15 cellular contexts compared by ENCODE assay signal in genomic region chr11:80843266-80843974, GRCh38.
A peak's percentile ranks its signal among the peaks of the same experiment; 100 is the strongest.
DNase-seq lines count a peak whose midpoint lies in the region; ATAC-seq and TF ChIP-seq lines count a peak whose summit lies in the region.
"Had no signal": no experiment of that assay in that cellular context is flagged by ENCODE, and none has a peak within 500 bp of the region (broad histone marks: within the 10 kb centered on the region; RNA-seq: fewer than 3 reads in every experiment).

No MANE protein-coding gene starts in this region.

- ATAC-seq in GM18511 (IDR thresholded peaks at IDR 0.05; ENCODE audit: unreplicated experiment) (peak; percentile 54), GM21367 (IDR thresholded peaks at IDR 0.05; ENCODE audit: unreplicated experiment) (peak; percentile 40), HG02870 (IDR thresholded peaks at IDR 0.05; ENCODE audit: unreplicated experiment) (peak; percentile 55), HG03521 (IDR thresholded peaks at IDR 0.05; ENCODE audit: unreplicated experiment) (peak; percentile 44), lower lobe of right lung (no peak), left colon (no peak)
- no peak for ATAC-seq in activated CD8-positive, alpha-beta T cell treated with anti-CD3 and anti-CD28 coated beads, Interleukin-2, amount 10 ng/mL, durations not matched to agents 7 days and 5 days
- ATAC-seq: left ventricle myocardium superior, natural killer cell, T-helper 17 cell had no signal

- no peak overlapping the region for H3K27ac Mint-ChIP-seq in activated CD8-positive, alpha-beta T cell treated with anti-CD3 and anti-CD28 coated beads, Interleukin-2, amount 10 ng/mL, durations not matched to agents 7 days and 5 days
- H3K27ac Mint-ChIP-seq: activated naive CD4-positive, alpha-beta T cell treated with anti-CD3 and anti-CD28 coated beads, Interleukin-2, amount 50 U/mL, for 24 hours; natural killer cell; T-helper 17 cell had no signal

- H3K27me3 Mint-ChIP-seq in activated CD8-positive, alpha-beta T cell treated with anti-CD3 and anti-CD28 coated beads, Interleukin-2, amount 10 ng/mL, durations not matched to agents 7 days and 5 days (ENCODE audit: low read depth), result no peaks in the 10 kb centered on the region
- H3K27me3 Mint-ChIP-seq: activated naive CD4-positive, alpha-beta T cell treated with anti-CD3 and anti-CD28 coated beads, Interleukin-2, amount 50 U/mL, for 24 hours; T-helper 17 cell had no signal

- H3K36me3 Mint-ChIP-seq in activated CD8-positive, alpha-beta T cell treated with anti-CD3 and anti-CD28 coated beads, Interleukin-2, amount 10 ng/mL, durations not matched to agents 7 days and 5 days (ENCODE audit: low read depth), result no peaks in the 10 kb centered on the region
- H3K36me3 Mint-ChIP-seq: activated naive CD4-positive, alpha-beta T cell treated with anti-CD3 and anti-CD28 coated beads, Interleukin-2, amount 50 U/mL, for 24 hours; natural killer cell had no signal

- H3K4me1 ChIP-seq in lower lobe of right lung, result no peaks in the 10 kb centered on the region
- H3K4me1 ChIP-seq: suprapubic skin had no signal

- no peak overlapping the region for H3K4me3 ChIP-seq in lower lobe of right lung
- H3K4me3 ChIP-seq: suprapubic skin had no signal

- no peaks in the 10 kb centered on the region for H3K4me1 Mint-ChIP-seq in activated CD8-positive, alpha-beta T cell treated with anti-CD3 and anti-CD28 coated beads, Interleukin-2, amount 10 ng/mL, durations not matched to agents 7 days and 5 days (ENCODE audit: low read depth)
- H3K4me1 Mint-ChIP-seq: activated naive CD4-positive, alpha-beta T cell treated with anti-CD3 and anti-CD28 coated beads, Interleukin-2, amount 50 U/mL, for 24 hours; natural killer cell; T-helper 17 cell had no signal

- TF ChIP-seq CTCF in lower lobe of right lung (IDR thresholded peaks at IDR 0.05), result no peak

- DNase-seq in lower lobe of right lung (no peak), left colon (no peak)
- no peak for DNase-seq in activated CD8-positive, alpha-beta T cell treated with anti-CD3 and anti-CD28 coated beads, Interleukin-2, amount 10 ng/mL, durations not matched to agents 7 days and 5 days
- DNase-seq in activated effector memory CD4-positive, alpha-beta T cell treated with Interleukin-2 at 50 U/mL for 16 hours, result no peak
- DNase-seq: activated CD4-positive, alpha-beta T cell treated with anti-CD3 and anti-CD28 coated beads for 1 hour; left ventricle myocardium superior; natural killer cell; T-helper 17 cell had no signal

- H3K36me3 ChIP-seq in lower lobe of right lung, result no peaks in the 10 kb centered on the region
- H3K36me3 ChIP-seq: suprapubic skin had no signal

- CTCF ChIA-PET in activated CD8-positive, alpha-beta T cell treated with anti-CD3 and anti-CD28 coated beads, Interleukin-2, amount 10 ng/mL, durations not matched to agents 7 days and 5 days (lab: Charles Lee), result no interaction called here

- no peaks in the 10 kb centered on the region for H3K27me3 ChIP-seq in lower lobe of right lung (ENCODE audit: low read depth)
- H3K27me3 ChIP-seq: suprapubic skin had no signal

- intact Hi-C loops in lower lobe of right lung (cut with DNase I), result no loop called here
- intact Hi-C loops in left colon (cut with DNase I, micrococcal nuclease), result no loop called here

- no peaks in the 10 kb centered on the region for H3K9me3 Mint-ChIP-seq in activated CD8-positive, alpha-beta T cell treated with anti-CD3 and anti-CD28 coated beads, Interleukin-2, amount 10 ng/mL, durations not matched to agents 7 days and 5 days (ENCODE audit: insufficient read depth)

- H3K9me3 ChIP-seq in lower lobe of right lung, result no peaks in the 10 kb centered on the region
- H3K9me3 ChIP-seq: suprapubic skin had no signal

- POLR2A ChIA-PET in activated CD8-positive, alpha-beta T cell treated with anti-CD3 and anti-CD28 coated beads, Interleukin-2, amount 10 ng/mL, durations not matched to agents 7 days and 5 days (lab: Charles Lee), result no interaction called here

- H3K27ac ChIP-seq in lower lobe of right lung, result no peak overlapping the region
- H3K27ac ChIP-seq: RWPE1, suprapubic skin had no signal

- H3K4me3 Mint-ChIP-seq in activated CD8-positive, alpha-beta T cell treated with anti-CD3 and anti-CD28 coated beads, Interleukin-2, amount 10 ng/mL, durations not matched to agents 7 days and 5 days, result no peak overlapping the region
- H3K4me3 Mint-ChIP-seq: activated naive CD4-positive, alpha-beta T cell treated with anti-CD3 and anti-CD28 coated beads, Interleukin-2, amount 50 U/mL, for 24 hours; natural killer cell; T-helper 17 cell had no signal

Comparison
In these comparisons a context has a peak if more than half of its experiments do, and no peak if none do; other contexts are left out.
1. ATAC-seq: peak in GM18511 (single experiment), GM21367 (single experiment), HG02870 (single experiment) and HG03521 (single experiment); none in lower lobe of right lung (0 of 2), left colon (single experiment) and activated CD8-positive, alpha-beta T cell treated with anti-CD3 and anti-CD28 coated beads, Interleukin-2, amount 10 ng/mL, durations not matched to agents 7 days and 5 days (single experiment).